Comparison of ENCODE assay signal across 14 cellular contexts in genomic region chr1:59044535-59045121, GRCh38.
DNase-seq lines count a peak whose midpoint lies in the region; ATAC-seq and TF ChIP-seq lines count a peak whose summit lies in the region.
"Had no signal": no experiment of that assay in that cellular context is flagged by ENCODE, and none has a peak within 500 bp of the region (broad histone marks: within the 10 kb centered on the region; RNA-seq: fewer than 3 reads in every experiment).

No MANE protein-coding gene starts in this region.

- intact Hi-C loops in colonic mucosa (cut with DNase I): no loop called here

- peak overlapping the region; percentile 72 to 99 (median 86) for H3K27ac Mint-ChIP-seq in CD8-positive, alpha-beta memory T cell
- H3K27ac Mint-ChIP-seq: endodermal cell, neural progenitor cell had no signal

- POLR2A ChIA-PET in CD8-positive, alpha-beta memory T cell (lab: Charles Lee): interaction anchor here (0.6 to 2.8 kb wide), 3 partner anchors 141 to 262 kb away, joined by 4 to 15 read pairs (median 5); partner anchors contain the start of gene JUN

- TF ChIP-seq CTCF in colonic mucosa (IDR thresholded peaks at IDR 0.05) (no peak), parathyroid adenoma (IDR thresholded peaks at IDR 0.05) (no peak)

- H3K9me3 Mint-ChIP-seq in CD8-positive, alpha-beta memory T cell: no peaks in the 10 kb centered on the region

- no peaks in the 10 kb centered on the region for H3K27me3 ChIP-seq in CD8-positive, alpha-beta memory T cell (ENCODE audit: insufficient read depth, low read length, poor library complexity, severe bottlenecking)
- H3K27me3 ChIP-seq in colonic mucosa (no peaks in the 10 kb centered on the region), parathyroid adenoma (ENCODE audit: control insufficient read depth, insufficient read depth, low read length) (no peaks in the 10 kb centered on the region)
- H3K27me3 ChIP-seq: neural progenitor cell had no signal

- H3K4me1 Mint-ChIP-seq in CD8-positive, alpha-beta memory T cell: peaks cover 50 to 58% (median 57%) of the 10 kb centered on the region in 3 donors
- H3K4me1 Mint-ChIP-seq: neural progenitor cell had no signal

- no peaks in the 10 kb centered on the region for H3K27me3 Mint-ChIP-seq in CD8-positive, alpha-beta memory T cell

- peak overlapping the region in 6 of 7 donors; percentile 16 to 79 (median 67) for H3K4me3 Mint-ChIP-seq in CD8-positive, alpha-beta memory T cell
- H3K4me3 Mint-ChIP-seq: endodermal cell, neural progenitor cell had no signal

- CTCF ChIA-PET in CD8-positive, alpha-beta memory T cell (lab: Charles Lee): interaction anchor here (1.1 to 1.8 kb wide), 2 partner anchors 52 to 102 kb away, joined by 4 to 5 read pairs; no protein-coding TSS in a partner anchor

- peak overlapping the region; percentile 3 for H3K27ac ChIP-seq in CD8-positive, alpha-beta memory T cell (ENCODE audit: low read depth, low read length)
- H3K27ac ChIP-seq in colonic mucosa (peak overlapping the region; percentile 40), parathyroid adenoma (peak overlapping the region; percentile 88)
- H3K27ac ChIP-seq: neural progenitor cell, thoracic aorta had no signal

- no peaks in the 10 kb centered on the region for H3K9me3 ChIP-seq in CD8-positive, alpha-beta memory T cell (ENCODE audit: low read length)
- H3K9me3 ChIP-seq in colonic mucosa: no peaks in the 10 kb centered on the region
- H3K9me3 ChIP-seq in parathyroid adenoma (ENCODE audit: control insufficient read depth, low read length): no peaks in the 10 kb centered on the region
- H3K9me3 ChIP-seq: thoracic aorta had no signal

- H3K9ac ChIP-seq in colonic mucosa (ENCODE audit: low read depth in 2 of 2, low read length in 2 of 2): no peak overlapping the region
- no peak overlapping the region for H3K9ac ChIP-seq in parathyroid adenoma
- H3K9ac ChIP-seq: neural progenitor cell had no signal

- peaks cover 38% of the 10 kb centered on the region for H3K4me1 ChIP-seq in CD8-positive, alpha-beta memory T cell (ENCODE audit: insufficient read depth, low read length)
- no peaks in the 10 kb centered on the region for H3K4me1 ChIP-seq in colonic mucosa
- peaks cover 37% of the 10 kb centered on the region for H3K4me1 ChIP-seq in parathyroid adenoma
- H3K4me1 ChIP-seq: neural progenitor cell had no signal

- H3K4me3 ChIP-seq in CD8-positive, alpha-beta memory T cell (ENCODE audit: low read length): peak overlapping the region; percentile 26
- H3K4me3 ChIP-seq in Jurkat, Clone E6-1 (ENCODE audit: low read length): no peak overlapping the region
- no peak overlapping the region for H3K4me3 ChIP-seq in colonic mucosa
- H3K4me3 ChIP-seq in parathyroid adenoma (ENCODE audit: low read depth, low read length): no peak overlapping the region
- H3K4me3 ChIP-seq: neural progenitor cell, smooth muscle cell, thoracic aorta had no signal

- no peak for ATAC-seq in GM19452 (IDR thresholded peaks at IDR 0.05; ENCODE audit: unreplicated experiment)
- no peak for ATAC-seq in HG03342 (IDR thresholded peaks at IDR 0.05; ENCODE audit: unreplicated experiment)

- no peaks in the 10 kb centered on the region for H3K36me3 Mint-ChIP-seq in CD8-positive, alpha-beta memory T cell
- H3K36me3 Mint-ChIP-seq: neural progenitor cell had no signal

- H3K36me3 ChIP-seq in CD8-positive, alpha-beta memory T cell (ENCODE audit: insufficient read depth, low read length): no peaks in the 10 kb centered on the region
- H3K36me3 ChIP-seq in colonic mucosa (no peaks in the 10 kb centered on the region), parathyroid adenoma (ENCODE audit: control insufficient read depth, insufficient read depth, low read length) (no peaks in the 10 kb centered on the region)
- H3K36me3 ChIP-seq: neural progenitor cell, thoracic aorta had no signal

- no peak overlapping the region for H2AFZ ChIP-seq in parathyroid adenoma
- H2AFZ ChIP-seq: neural progenitor cell had no signal

- no peaks in the 10 kb centered on the region for H3K79me2 ChIP-seq in parathyroid adenoma

- DNase-seq in CD8-positive, alpha-beta memory T cell: peak in 1 of 5 donors; percentile 19
- DNase-seq in Jurkat, Clone E6-1 (ENCODE audit: low read depth, low spot score): peak; percentile 84
- DNase-seq in colonic mucosa (no peak), GOT3 (lab: John Stamatoyannopoulos, UW) (no peak)
- DNase-seq: activated CD8-positive, alpha-beta memory T cell treated with anti-CD3 and anti-CD28 coated beads, Interleukin-2, amount 50 U/mL, for 4 hours; endodermal cell; NCI-H146; NCI-H69 had no signal

- no peak overlapping the region for H3K4me2 ChIP-seq in parathyroid adenoma (ENCODE audit: low read length)
- H3K4me2 ChIP-seq: neural progenitor cell, smooth muscle cell had no signal

Comparison
In these comparisons a context has a peak if more than half of its experiments do, and no peak if none do; other contexts are left out.
1. H3K27ac ChIP-seq: peak in every context shown above with its lines; median percentile 88 in parathyroid adenoma; 40 in colonic mucosa; 3 in CD8-positive, alpha-beta memory T cell.